In the genomic region with DNA sequence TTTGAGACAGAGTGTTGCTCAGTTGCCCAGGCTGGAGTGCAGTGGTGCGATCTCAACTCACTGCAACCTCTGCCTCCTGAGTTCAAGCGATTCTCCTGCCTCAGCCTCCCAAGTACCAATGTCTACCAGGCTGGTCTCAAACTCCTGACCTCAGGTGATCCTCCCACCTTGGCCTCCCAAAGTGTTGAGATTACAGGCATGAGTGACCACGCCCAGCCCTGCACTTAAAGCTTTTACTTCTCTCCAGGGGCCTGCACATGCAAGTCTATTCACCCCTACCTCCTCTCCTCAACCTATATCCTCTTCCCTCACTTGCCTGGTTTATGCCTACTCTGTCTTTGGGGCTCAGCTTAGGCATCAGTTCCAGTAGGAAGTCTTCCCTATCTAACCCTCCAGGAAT, we compare ENCODE assay signal across 11 cellular contexts. TPM values are rescaled to one million over a fixed set of nuclear protein-coding genes. Genes with fewer than 3 reads are reported as not detected.
DNase-seq lines count a peak whose midpoint lies in the region; ATAC-seq lines count a peak whose summit lies in the region.
"Not testable (repeated sequence)": the region's sequence is repeated elsewhere in the genome, so short reads cannot be mapped to it uniquely, and the experiment has no call there.
"Had no signal": no experiment of that assay in that cellular context is flagged by ENCODE, and none has a peak within 500 bp of the region (broad histone marks: within the 10 kb centered on the region; RNA-seq: fewer than 3 reads in every experiment).

No MANE protein-coding gene starts in this region.

- not testable (repeated sequence) for H3K9me3 ChIP-seq in CD4-positive, CD25-positive, alpha-beta regulatory T cell (ENCODE audit: control insufficient read depth in 2 of 2, low read length in 2 of 2); KOPT-K1 (ENCODE audit: insufficient read depth, low read length, poor library complexity, severe bottlenecking)

- peak overlapping the region; percentile 78 to 96 (median 82) for H3K4me3 Mint-ChIP-seq in CD4-positive, CD25-positive, alpha-beta regulatory T cell
- peak overlapping the region; percentile 65 for H3K4me3 Mint-ChIP-seq in T-helper 2 cell treated with Interferon-gamma antibody and Interleukin-4, amounts not matched to agents 5 μg/mL and 100 μg/mL, for 36 hours
- peak overlapping the region; percentile 64 for H3K4me3 Mint-ChIP-seq in activated CD8-positive, alpha-beta T cell treated with anti-CD3 and anti-CD28 coated beads, Interleukin-2, amount 10 ng/mL, durations not matched to agents 7 days and 5 days
- H3K4me3 Mint-ChIP-seq in activated T-helper 2 cell treated with anti-CD3 and anti-CD28 coated beads, Interferon-gamma antibody, Interleukin-2, Interleukin-4, amounts not matched to agents 10 μg/mL and 5 μg/mL and 100 μg/mL, durations not matched to agents 14 hours and 24 hours and 36 hours (ENCODE audit: low read depth): peak overlapping the region; percentile 69
- peak overlapping the region; percentile 75 for H3K4me3 Mint-ChIP-seq in activated naive CD8-positive, alpha-beta T cell treated with anti-CD3 and anti-CD28 coated beads, Interleukin-2, amount 10 ng/mL, durations not matched to agents 7 days and 5 days
- peak overlapping the region; percentile 24 to 86 (median 49) for H3K4me3 Mint-ChIP-seq in immature natural killer cell
- H3K4me3 Mint-ChIP-seq in stimulated activated effector memory CD8-positive, alpha-beta T cell treated with anti-CD3 and anti-CD28 coated beads, Interleukin-12 subunit alpha, Interleukin-12 subunit beta, amount 100 ng/mL, for 72 hours: peak overlapping the region; percentile 56

- CTCF ChIA-PET in activated CD8-positive, alpha-beta T cell treated with anti-CD3 and anti-CD28 coated beads, Interleukin-2, amount 10 ng/mL, durations not matched to agents 7 days and 5 days (lab: Charles Lee): interaction anchor here (0.7 to 10.2 kb wide), 11 partner anchors 12 to 104 kb away, joined by 3 to 178 read pairs (median 6); no protein-coding TSS in a partner anchor

- DNase-seq in CD4-positive, CD25-positive, alpha-beta regulatory T cell; T-helper 2 cell treated with Interferon-gamma antibody and Interleukin-4, amounts not matched to agents 5 μg/mL and 100 μg/mL, for 36 hours (ENCODE audit: low spot score); activated CD8-positive, alpha-beta T cell treated with anti-CD3 and anti-CD28 coated beads, Interleukin-2, amount 10 ng/mL, durations not matched to agents 7 days and 5 days; activated T-helper 2 cell treated with anti-CD3 and anti-CD28 coated beads, Interferon-gamma antibody, Interleukin-2, Interleukin-4, amounts not matched to agents 10 μg/mL and 5 μg/mL and 100 μg/mL, durations not matched to agents 14 hours and 24 hours and 36 hours (ENCODE audit: low spot score); activated naive CD8-positive, alpha-beta T cell treated with anti-CD3 and anti-CD28 coated beads, Interleukin-2, amount 10 ng/mL, durations not matched to agents 7 days and 5 days; immature natural killer cell; stimulated activated effector memory CD8-positive, alpha-beta T cell treated with anti-CD3 and anti-CD28 coated beads, Interleukin-12 subunit alpha, Interleukin-12 subunit beta, amount 100 ng/mL, for 72 hours (ENCODE audit: low spot score in 2 of 2): not testable (repeated sequence)

- H3K9me3 Mint-ChIP-seq in CD4-positive, CD25-positive, alpha-beta regulatory T cell; T-helper 2 cell treated with Interferon-gamma antibody and Interleukin-4, amounts not matched to agents 5 μg/mL and 100 μg/mL, for 36 hours; activated CD8-positive, alpha-beta T cell treated with anti-CD3 and anti-CD28 coated beads, Interleukin-2, amount 10 ng/mL, durations not matched to agents 7 days and 5 days (ENCODE audit: insufficient read depth); activated T-helper 2 cell treated with anti-CD3 and anti-CD28 coated beads, Interferon-gamma antibody, Interleukin-2, Interleukin-4, amounts not matched to agents 10 μg/mL and 5 μg/mL and 100 μg/mL, durations not matched to agents 14 hours and 24 hours and 36 hours; activated naive CD8-positive, alpha-beta T cell treated with anti-CD3 and anti-CD28 coated beads, Interleukin-2, amount 10 ng/mL, durations not matched to agents 7 days and 5 days; immature natural killer cell; stimulated activated effector memory CD8-positive, alpha-beta T cell treated with anti-CD3 and anti-CD28 coated beads, Interleukin-12 subunit alpha, Interleukin-12 subunit beta, amount 100 ng/mL, for 72 hours: not testable (repeated sequence)

- intact Hi-C loops in activated T-helper 2 cell treated with anti-CD3 and anti-CD28 coated beads, Interferon-gamma antibody, Interleukin-2, Interleukin-4, amounts not matched to agents 10 μg/mL and 5 μg/mL and 100 μg/mL, durations not matched to agents 14 hours and 24 hours and 36 hours (cut with micrococcal nuclease): loop anchor here (5.0 to 10.0 kb wide), 2 partner anchors 102 to 1045 kb away; no protein-coding TSS in a partner anchor

- H3K36me3 ChIP-seq in CD4-positive, CD25-positive, alpha-beta regulatory T cell (ENCODE audit: control insufficient read depth, insufficient read depth, low read length): peaks cover 14% of the 10 kb centered on the region
- H3K36me3 ChIP-seq in KOPT-K1 (ENCODE audit: insufficient read depth, low read length): not testable (repeated sequence)

- H3K27ac Mint-ChIP-seq in CD4-positive, CD25-positive, alpha-beta regulatory T cell: peak overlapping the region; percentile 93 to 98 (median 96)
- peak overlapping the region; percentile 81 for H3K27ac Mint-ChIP-seq in T-helper 2 cell treated with Interferon-gamma antibody and Interleukin-4, amounts not matched to agents 5 μg/mL and 100 μg/mL, for 36 hours
- peak overlapping the region; percentile 87 for H3K27ac Mint-ChIP-seq in activated CD8-positive, alpha-beta T cell treated with anti-CD3 and anti-CD28 coated beads, Interleukin-2, amount 10 ng/mL, durations not matched to agents 7 days and 5 days
- peak overlapping the region; percentile 84 for H3K27ac Mint-ChIP-seq in activated T-helper 2 cell treated with anti-CD3 and anti-CD28 coated beads, Interferon-gamma antibody, Interleukin-2, Interleukin-4, amounts not matched to agents 10 μg/mL and 5 μg/mL and 100 μg/mL, durations not matched to agents 14 hours and 24 hours and 36 hours
- H3K27ac Mint-ChIP-seq in activated naive CD8-positive, alpha-beta T cell treated with anti-CD3 and anti-CD28 coated beads, Interleukin-2, amount 10 ng/mL, durations not matched to agents 7 days and 5 days: peak overlapping the region; percentile 89
- H3K27ac Mint-ChIP-seq in immature natural killer cell: peak overlapping the region; percentile 86 to 93 (median 90)
- peak overlapping the region; percentile 68 for H3K27ac Mint-ChIP-seq in stimulated activated effector memory CD8-positive, alpha-beta T cell treated with anti-CD3 and anti-CD28 coated beads, Interleukin-12 subunit alpha, Interleukin-12 subunit beta, amount 100 ng/mL, for 72 hours

- H3K4me3 ChIP-seq in CD4-positive, CD25-positive, alpha-beta regulatory T cell (ENCODE audit: low read depth, low read length): peak overlapping the region; percentile 75

- H3K27me3 ChIP-seq in CD4-positive, CD25-positive, alpha-beta regulatory T cell (ENCODE audit: control insufficient read depth, insufficient read depth, low read length): not testable (repeated sequence)

- H3K4me1 ChIP-seq in CD4-positive, CD25-positive, alpha-beta regulatory T cell (ENCODE audit: control insufficient read depth, insufficient read depth, low read length, poor library complexity, severe bottlenecking): peaks cover 99% of the 10 kb centered on the region

- peaks cover 27% of the 10 kb centered on the region for H3K36me3 Mint-ChIP-seq in CD4-positive, CD25-positive, alpha-beta regulatory T cell
- peaks cover 42% of the 10 kb centered on the region for H3K36me3 Mint-ChIP-seq in T-helper 2 cell treated with Interferon-gamma antibody and Interleukin-4, amounts not matched to agents 5 μg/mL and 100 μg/mL, for 36 hours (ENCODE audit: low read depth)
- peaks cover 59% of the 10 kb centered on the region for H3K36me3 Mint-ChIP-seq in activated CD8-positive, alpha-beta T cell treated with anti-CD3 and anti-CD28 coated beads, Interleukin-2, amount 10 ng/mL, durations not matched to agents 7 days and 5 days (ENCODE audit: low read depth)
- H3K36me3 Mint-ChIP-seq in activated T-helper 2 cell treated with anti-CD3 and anti-CD28 coated beads, Interferon-gamma antibody, Interleukin-2, Interleukin-4, amounts not matched to agents 10 μg/mL and 5 μg/mL and 100 μg/mL, durations not matched to agents 14 hours and 24 hours and 36 hours (ENCODE audit: low read depth): peaks cover 27% of the 10 kb centered on the region
- peaks cover 25% of the 10 kb centered on the region for H3K36me3 Mint-ChIP-seq in activated naive CD8-positive, alpha-beta T cell treated with anti-CD3 and anti-CD28 coated beads, Interleukin-2, amount 10 ng/mL, durations not matched to agents 7 days and 5 days
- peaks cover 6 to 17% (median 16%) of the 10 kb centered on the region in 3 donors for H3K36me3 Mint-ChIP-seq in immature natural killer cell
- H3K36me3 Mint-ChIP-seq in stimulated activated effector memory CD8-positive, alpha-beta T cell treated with anti-CD3 and anti-CD28 coated beads, Interleukin-12 subunit alpha, Interleukin-12 subunit beta, amount 100 ng/mL, for 72 hours: peaks cover 24% of the 10 kb centered on the region

- POLR2A ChIA-PET in activated CD8-positive, alpha-beta T cell treated with anti-CD3 and anti-CD28 coated beads, Interleukin-2, amount 10 ng/mL, durations not matched to agents 7 days and 5 days (lab: Charles Lee): interaction anchor here (1.5 to 7.0 kb wide), 4 partner anchors 10 to 21 kb away, joined by 5 to 84 read pairs (median 16); no protein-coding TSS in a partner anchor
- POLR2A ChIA-PET in activated naive CD8-positive, alpha-beta T cell treated with anti-CD3 and anti-CD28 coated beads, Interleukin-2, amount 10 ng/mL, durations not matched to agents 7 days and 5 days (lab: Charles Lee): interaction anchor here (1.0 to 11.5 kb wide), 6 partner anchors 9 to 38 kb away, joined by 4 to 204 read pairs (median 29); no protein-coding TSS in a partner anchor

- ATAC-seq in CD4-positive, CD25-positive, alpha-beta regulatory T cell (ENCODE audit: low read depth in 2 of 2); activated CD8-positive, alpha-beta T cell treated with anti-CD3 and anti-CD28 coated beads, Interleukin-2, amount 10 ng/mL, durations not matched to agents 7 days and 5 days; activated naive CD8-positive, alpha-beta T cell treated with anti-CD3 and anti-CD28 coated beads, Interleukin-2, amount 10 ng/mL, durations not matched to agents 7 days and 5 days (ENCODE audit: low read depth); stimulated activated effector memory CD8-positive, alpha-beta T cell treated with anti-CD3 and anti-CD28 coated beads, Interleukin-12 subunit alpha, Interleukin-12 subunit beta, amount 100 ng/mL, for 72 hours: not testable (repeated sequence)

- H3K27me3 Mint-ChIP-seq in CD4-positive, CD25-positive, alpha-beta regulatory T cell; T-helper 2 cell treated with Interferon-gamma antibody and Interleukin-4, amounts not matched to agents 5 μg/mL and 100 μg/mL, for 36 hours (ENCODE audit: low read depth); activated CD8-positive, alpha-beta T cell treated with anti-CD3 and anti-CD28 coated beads, Interleukin-2, amount 10 ng/mL, durations not matched to agents 7 days and 5 days (ENCODE audit: low read depth); activated T-helper 2 cell treated with anti-CD3 and anti-CD28 coated beads, Interferon-gamma antibody, Interleukin-2, Interleukin-4, amounts not matched to agents 10 μg/mL and 5 μg/mL and 100 μg/mL, durations not matched to agents 14 hours and 24 hours and 36 hours (ENCODE audit: low read depth); activated naive CD8-positive, alpha-beta T cell treated with anti-CD3 and anti-CD28 coated beads, Interleukin-2, amount 10 ng/mL, durations not matched to agents 7 days and 5 days: not testable (repeated sequence)
- peaks cover 0 to 10% (median 3%) of the 10 kb centered on the region in 3 donors for H3K27me3 Mint-ChIP-seq in immature natural killer cell (ENCODE audit: low read depth in 3 of 3)

- peak overlapping the region; percentile 84 for H3K27ac ChIP-seq in CD4-positive, CD25-positive, alpha-beta regulatory T cell (ENCODE audit: insufficient read depth, low read length, poor library complexity, severe bottlenecking)
- H3K27ac ChIP-seq in KOPT-K1 (ENCODE audit: low read depth, low read length, poor library complexity, severe bottlenecking): peak overlapping the region; percentile 84

- peaks cover 55 to 93% (median 76%) of the 10 kb centered on the region in 4 donors for H3K4me1 Mint-ChIP-seq in CD4-positive, CD25-positive, alpha-beta regulatory T cell
- H3K4me1 Mint-ChIP-seq in T-helper 2 cell treated with Interferon-gamma antibody and Interleukin-4, amounts not matched to agents 5 μg/mL and 100 μg/mL, for 36 hours (ENCODE audit: low read depth): peaks cover 87% of the 10 kb centered on the region
- H3K4me1 Mint-ChIP-seq in activated CD8-positive, alpha-beta T cell treated with anti-CD3 and anti-CD28 coated beads, Interleukin-2, amount 10 ng/mL, durations not matched to agents 7 days and 5 days (ENCODE audit: low read depth): peaks cover 90% of the 10 kb centered on the region
- H3K4me1 Mint-ChIP-seq in activated T-helper 2 cell treated with anti-CD3 and anti-CD28 coated beads, Interferon-gamma antibody, Interleukin-2, Interleukin-4, amounts not matched to agents 10 μg/mL and 5 μg/mL and 100 μg/mL, durations not matched to agents 14 hours and 24 hours and 36 hours (ENCODE audit: low read depth): peaks cover 79% of the 10 kb centered on the region
- H3K4me1 Mint-ChIP-seq in activated naive CD8-positive, alpha-beta T cell treated with anti-CD3 and anti-CD28 coated beads, Interleukin-2, amount 10 ng/mL, durations not matched to agents 7 days and 5 days: peaks cover 76% of the 10 kb centered on the region
- H3K4me1 Mint-ChIP-seq in immature natural killer cell: peaks cover 80 to 95% of the 10 kb centered on the region in 2 donors
- H3K4me1 Mint-ChIP-seq in stimulated activated effector memory CD8-positive, alpha-beta T cell treated with anti-CD3 and anti-CD28 coated beads, Interleukin-12 subunit alpha, Interleukin-12 subunit beta, amount 100 ng/mL, for 72 hours: peaks cover 77% of the 10 kb centered on the region

RNA-seq across cellular contexts. Expression of a gene that starts 39.8 kb away (rescaled TPM):
- 639 TPM for total RNA-seq in CD4-positive, CD25-positive, alpha-beta regulatory T cell
- 100 to 1,000 TPM; 197 to 254 (median 226) TPM for polyA plus RNA-seq in CD4-positive, CD25-positive, alpha-beta regulatory T cell
- 100 to 1,000 TPM; 198 to 215 TPM for total RNA-seq in activated CD8-positive, alpha-beta T cell treated with anti-CD3 and anti-CD28 coated beads, Interleukin-2, amount 10 ng/mL, durations not matched to agents 7 days and 5 days
- total RNA-seq in activated T-helper 2 cell treated with anti-CD3 and anti-CD28 coated beads, Interferon-gamma antibody, Interleukin-2, Interleukin-4, amounts not matched to agents 10 μg/mL and 5 μg/mL and 100 μg/mL, durations not matched to agents 14 hours and 24 hours and 36 hours: 66.4 and 70.7 TPM in 2 replicates
- 100 to 1,000 TPM; 355 to 358 TPM for total RNA-seq in activated naive CD8-positive, alpha-beta T cell treated with anti-CD3 and anti-CD28 coated beads, Interleukin-2, amount 10 ng/mL, durations not matched to agents 7 days and 5 days
- polyA plus RNA-seq in immature natural killer cell: 100 to 1,000 TPM in 1 of 3 donors, 10 to 100 TPM in 2; 50.6 to 205 (median 80.2) TPM
- total RNA-seq: H1, HepG2, HT-29 had no signal
- polyA plus RNA-seq: H1 had no signal
